In the genomic region with DNA sequence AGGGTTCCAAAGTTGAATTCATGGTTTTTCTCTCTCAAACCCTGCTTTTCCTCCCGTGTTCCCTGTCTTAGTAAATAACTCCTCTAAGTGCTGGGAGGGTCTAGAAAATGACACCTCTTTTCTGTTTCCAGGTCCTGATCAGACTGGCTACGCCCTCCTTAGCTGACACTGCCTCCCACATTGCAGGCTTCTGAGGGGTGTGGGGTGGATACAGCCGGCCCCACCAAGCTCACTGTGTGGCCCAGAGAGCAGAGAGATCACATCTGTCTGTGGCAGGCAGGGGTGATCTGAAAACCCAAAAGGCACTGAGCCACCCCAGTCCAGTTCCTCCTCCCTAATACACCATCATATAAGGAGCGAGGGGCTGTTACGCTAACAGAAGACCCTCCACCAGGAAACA, we compare ENCODE assay signal across 35 cellular contexts.
"Had no signal": no experiment of that assay in that cellular context is flagged by ENCODE, and none has a peak within 500 bp of the region (broad histone marks: within the 10 kb centered on the region; RNA-seq: fewer than 3 reads in every experiment).

No MANE protein-coding gene starts in this region.

- H3K9me3 Mint-ChIP-seq: activated CD4-positive, alpha-beta T cell treated with anti-CD3 and anti-CD28 coated beads, Interleukin-2, amount 10 ng/mL, durations not matched to agents 24 days and 14 days; activated CD8-positive, alpha-beta T cell treated with anti-CD3 and anti-CD28 coated beads for 36 hours; activated naive CD8-positive, alpha-beta T cell treated with anti-CD3 and anti-CD28 coated beads for 36 hours; activated T-cell treated with anti-CD3 and anti-CD28 coated beads, Interleukin-2, amount 50 U/mL, for 72 hours; activated T-helper 17 cell treated with anti-CD3 and anti-CD28 coated beads, Interleukin-2, amount 50 U/mL, for 72 hours had no signal

- DNase-seq: activated CD4-positive, alpha-beta T cell treated with anti-CD3 and anti-CD28 coated beads for 1 hour; activated CD4-positive, alpha-beta T cell treated with anti-CD3 and anti-CD28 coated beads, Interleukin-2, amount 10 ng/mL, durations not matched to agents 24 days and 14 days; activated CD4-positive, alpha-beta T cell treated with anti-CD3 and anti-CD28 coated beads, Interleukin-2, amount 50 U/mL, for 4 hours; activated CD4-positive, CD25-positive, alpha-beta regulatory T cell; activated CD8-positive, alpha-beta T cell treated with anti-CD3 and anti-CD28 coated beads for 36 hours; activated effector memory CD4-positive, alpha-beta T cell treated with anti-CD3 and anti-CD28 coated beads, Interleukin-2, amount 50 U/mL, for 16 hours; activated naive CD4-positive, alpha-beta T cell; activated naive CD4-positive, alpha-beta T cell treated with anti-CD3 and anti-CD28 coated beads, Interleukin-2, amount 50 U/mL, for 16 hours; activated naive CD8-positive, alpha-beta T cell treated with anti-CD3 and anti-CD28 coated beads for 36 hours; activated T-cell treated with anti-CD3 and anti-CD28 coated beads, Interleukin-2, amount 50 U/mL, for 1 hour; activated T-cell treated with anti-CD3 and anti-CD28 coated beads, Interleukin-2, amount 50 U/mL, for 72 hours; amygdala; Karpas-422; KBM-7; NCI-H1105; NCI-H1417 treated with DMSO at 0.1 percent for 48 hours; NCI-H187 treated with DMSO at 0.1 percent for 48 hours; NCI-H2081; NCI-H2171 treated with DMSO at 0.1 percent for 48 hours; NCI-H226; NCI-H446 treated with DMSO at 0.1 percent for 48 hours; NCI-H524 treated with DMSO at 0.1 percent for 48 hours; NK-92 treated with Interleukin-12 subunit alpha and Interleukin-12 subunit beta, amount 100 ng/mL, for 24 hours; PC-3; Peyer's patch; RPMI8226; SIG-M5; SW 1271; T-helper 1 cell; T-helper 2 cell; T1000; WERI-Rb-1 had no signal

- H3K36me3 Mint-ChIP-seq: activated naive CD8-positive, alpha-beta T cell treated with anti-CD3 and anti-CD28 coated beads for 36 hours had no signal

- H3K4me3 Mint-ChIP-seq: activated CD4-positive, alpha-beta T cell treated with anti-CD3 and anti-CD28 coated beads, Interleukin-2, amount 10 ng/mL, durations not matched to agents 24 days and 14 days; activated CD8-positive, alpha-beta T cell treated with anti-CD3 and anti-CD28 coated beads for 36 hours; activated naive CD8-positive, alpha-beta T cell treated with anti-CD3 and anti-CD28 coated beads for 36 hours; activated T-cell treated with anti-CD3 and anti-CD28 coated beads, Interleukin-2, amount 50 U/mL, for 72 hours; activated T-helper 17 cell treated with anti-CD3 and anti-CD28 coated beads, Interleukin-2, amount 50 U/mL, for 72 hours had no signal

- H3K4me1 ChIP-seq: breast epithelium had no signal

- H3K4me3 ChIP-seq: ascending aorta, breast epithelium, Peyer's patch had no signal

- H3K4me1 Mint-ChIP-seq: activated CD4-positive, alpha-beta T cell treated with anti-CD3 and anti-CD28 coated beads, Interleukin-2, amount 10 ng/mL, durations not matched to agents 24 days and 14 days; activated naive CD8-positive, alpha-beta T cell treated with anti-CD3 and anti-CD28 coated beads for 36 hours; activated T-helper 17 cell treated with anti-CD3 and anti-CD28 coated beads, Interleukin-2, amount 50 U/mL, for 72 hours had no signal

- H3K9me3 ChIP-seq: ascending aorta, breast epithelium, Peyer's patch had no signal

- H3K27ac Mint-ChIP-seq: activated CD4-positive, alpha-beta T cell treated with anti-CD3 and anti-CD28 coated beads, Interleukin-2, amount 10 ng/mL, durations not matched to agents 24 days and 14 days; activated CD8-positive, alpha-beta T cell treated with anti-CD3 and anti-CD28 coated beads for 36 hours; activated naive CD8-positive, alpha-beta T cell treated with anti-CD3 and anti-CD28 coated beads for 36 hours; activated T-cell treated with anti-CD3 and anti-CD28 coated beads, Interleukin-2, amount 50 U/mL, for 72 hours; activated T-helper 17 cell treated with anti-CD3 and anti-CD28 coated beads, Interleukin-2, amount 50 U/mL, for 72 hours had no signal

- H3K36me3 ChIP-seq: ascending aorta, breast epithelium, Peyer's patch, WERI-Rb-1 had no signal

- ATAC-seq: activated CD8-positive, alpha-beta T cell treated with anti-CD3 and anti-CD28 coated beads for 36 hours; activated T-cell treated with anti-CD3 and anti-CD28 coated beads, Interleukin-2, amount 50 U/mL, for 72 hours; activated T-helper 17 cell treated with anti-CD3 and anti-CD28 coated beads, Interleukin-2, amount 50 U/mL, for 72 hours; PC-3 had no signal

- H3K27me3 Mint-ChIP-seq: activated CD8-positive, alpha-beta T cell treated with anti-CD3 and anti-CD28 coated beads for 36 hours had no signal

- H3K27me3 ChIP-seq: ascending aorta, breast epithelium, Peyer's patch had no signal

- H3K27ac ChIP-seq: ascending aorta, breast epithelium, Peyer's patch, WERI-Rb-1 had no signal
